In the genomic region with DNA sequence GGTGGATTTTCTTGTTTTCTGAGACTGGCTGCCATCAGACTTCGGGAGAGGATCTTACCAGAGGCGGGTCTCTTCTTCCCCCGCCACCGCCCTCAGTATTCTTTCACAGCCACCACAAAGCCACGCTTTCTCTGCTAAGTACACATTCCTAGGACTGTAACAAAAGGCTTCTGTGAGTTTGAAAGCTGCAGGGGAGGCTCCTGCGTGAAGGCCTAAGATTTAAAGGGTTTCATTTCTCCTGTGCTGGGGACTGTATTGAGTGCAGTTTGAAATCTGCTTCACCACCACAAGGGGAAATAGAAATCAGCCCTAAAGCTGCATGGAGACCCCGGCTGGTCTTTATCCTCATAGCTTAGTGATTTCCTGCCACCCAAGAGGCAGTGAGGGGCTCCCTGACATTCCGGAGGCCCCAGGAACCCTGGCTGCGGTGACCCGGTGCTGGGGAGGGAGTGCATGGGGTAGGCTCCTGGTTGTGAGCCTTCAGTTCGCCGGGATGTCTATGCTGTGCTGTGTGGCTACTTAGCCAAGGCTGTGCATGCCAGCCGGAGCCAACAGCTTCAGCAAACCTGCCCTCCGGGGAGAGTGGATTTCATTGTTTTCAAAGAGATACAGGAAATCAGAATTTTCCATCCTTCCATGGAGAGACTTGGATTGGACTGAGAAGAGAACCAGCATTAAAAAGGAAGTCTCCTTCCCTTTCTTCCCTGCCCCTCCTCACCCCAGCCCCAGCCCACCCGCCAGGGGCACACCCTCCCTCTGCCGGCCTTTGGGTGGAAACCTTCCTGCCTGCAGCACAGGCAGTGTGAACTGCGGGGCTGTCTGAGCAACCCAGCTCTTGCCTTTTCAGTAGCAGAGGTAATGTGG, we compare ENCODE assay signal across 1 cellular context.
TF ChIP-seq lines count a peak whose summit lies in the region.

No MANE protein-coding gene starts in this region.

TF ChIP-seq in SK-N-SH, 30 proteins besides CTCF, POLR2A, EP300 and RAD21 (continued from another document):
- TF ChIP-seq ZBTB33 (IDR thresholded peaks at IDR 0.05; ENCODE audit: borderline replicate concordance, low read depth), result no peak
